In the genomic region with DNA sequence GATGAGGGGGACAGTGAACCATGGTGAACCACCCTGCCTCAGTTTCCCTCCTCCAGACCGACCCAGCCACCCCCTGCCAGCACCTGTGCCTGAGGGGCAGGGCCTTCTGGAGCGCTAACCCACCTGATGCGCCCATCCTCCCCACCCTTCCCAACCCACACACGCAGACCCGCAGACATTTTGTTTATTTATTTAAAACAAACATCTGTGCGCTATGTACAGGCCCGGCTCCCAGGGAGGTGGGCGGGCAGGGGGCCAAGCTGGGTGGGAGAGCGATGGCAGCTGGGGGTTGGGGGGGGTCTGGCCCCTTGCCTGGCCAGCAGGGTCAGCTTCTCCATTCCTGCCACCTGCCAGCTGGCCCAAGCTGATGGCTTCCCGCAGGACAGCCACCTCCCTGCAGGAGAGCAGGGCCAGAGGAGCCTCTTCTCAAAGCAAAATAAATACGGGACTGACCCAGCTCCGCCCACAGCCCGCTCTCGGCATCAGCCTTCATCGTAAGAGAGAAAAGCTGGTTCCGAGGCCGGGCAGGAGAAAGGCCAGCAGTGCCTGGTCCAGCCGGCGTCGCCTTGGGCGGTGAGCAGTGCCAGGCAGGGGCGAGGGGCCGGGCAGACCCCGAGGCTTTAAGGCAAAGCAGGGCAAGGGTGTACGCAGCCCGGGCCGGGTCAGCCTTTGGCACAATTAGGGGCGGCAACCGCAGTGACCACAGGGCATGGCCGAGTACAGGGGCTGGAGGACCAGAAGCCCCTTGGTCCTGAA, we compare ENCODE assay signal across 19 cellular contexts. TPM values are rescaled to one million over a fixed set of nuclear protein-coding genes. Genes with fewer than 3 reads are reported as not detected.
DNase-seq lines count a peak whose midpoint lies in the region; ATAC-seq and TF ChIP-seq lines count a peak whose summit lies in the region.
"Had no signal": no experiment of that assay in that cellular context is flagged by ENCODE, and none has a peak within 500 bp of the region (broad histone marks: within the 10 kb centered on the region; RNA-seq: fewer than 3 reads in every experiment).

No MANE protein-coding gene starts in this region.

- H3K9me3 ChIP-seq in HEK293 (ENCODE audit: control insufficient read depth, insufficient read depth, low read depth, low read length) (no peaks in the 10 kb centered on the region), body of pancreas (no peaks in the 10 kb centered on the region), mucosa of descending colon (peaks cover 5% of the 10 kb centered on the region)
- H3K9me3 ChIP-seq: ascending aorta, Peyer's patch, thoracic aorta had no signal

- no peak overlapping the region for H3K27ac ChIP-seq in HEK293 (ENCODE audit: extremely low read depth, low read depth, low read length)
- no peak overlapping the region for H3K27ac ChIP-seq in body of pancreas
- H3K27ac ChIP-seq: ascending aorta, Peyer's patch, skin epidermis, thoracic aorta had no signal

- TF ChIP-seq CTCF in HEK293 (tag by site-specific recombination; IDR thresholded peaks at IDR 0.05) (no peak), body of pancreas (IDR thresholded peaks at IDR 0.05) (no peak), mucosa of descending colon (IDR thresholded peaks at IDR 0.05) (no peak)

- H3K36me3 ChIP-seq in HEK293 (ENCODE audit: control insufficient read depth in 2 of 2, insufficient read depth in 1 of 2, low read length in 2 of 2) (peaks cover 0 to 13% of the 10 kb centered on the region in 2 experiments; a peak in 1 of 3 replicates), body of pancreas (replicated peaks in 1 of 2; ENCODE audit: insufficient read depth in 1 of 2, low read depth in 2 of 2) (peaks cover 0 to 3% of the 10 kb centered on the region in 2 donors), mucosa of descending colon (ENCODE audit: low read depth) (no peaks in the 10 kb centered on the region)

- CTCF ChIA-PET in HEK293 (lab: Yijun Ruan, JAX): interaction anchor here (0.5 to 2.1 kb wide), 4 partner anchors 21 to 215 kb away, joined by 3 to 10 read pairs (median 3); no protein-coding TSS in a partner anchor

- ATAC-seq in body of pancreas: peak; percentile 13
- peak; percentile 23 for ATAC-seq in mucosa of descending colon
- no peak for ATAC-seq in HG03196 (IDR thresholded peaks at IDR 0.05; ENCODE audit: unreplicated experiment)

- WGBS in body of pancreas, 2 donors: 75 to 84% methylated on average over 20 to 30 of the region's 30 CpGs

- H3K4me3 ChIP-seq in HEK293 (ENCODE audit: low read depth, low read length): no peak overlapping the region
- no peak overlapping the region for H3K4me3 ChIP-seq in body of pancreas
- no peak overlapping the region for H3K4me3 ChIP-seq in mucosa of descending colon
- H3K4me3 ChIP-seq: ascending aorta, Peyer's patch, skin epidermis, thoracic aorta had no signal

- intact Hi-C loops in body of pancreas (cut with DNase I): no loop called here
- intact Hi-C loops in mucosa of descending colon (cut with DNase I, micrococcal nuclease): no loop called here

- DNase-seq in COLO668 (lab: John Stamatoyannopoulos, UW; ENCODE audit: unreplicated experiment) (peak; percentile 66), body of pancreas (peak in 3 of 4 donors; percentile 36 to 52 (median 42)), mucosa of descending colon (no peak), NCI-H187 (lab: John Stamatoyannopoulos, UW) (no peak), MV-4-11 (lab: John Stamatoyannopoulos, UW) (no peak)
- DNase-seq: activated CD4-positive, alpha-beta T cell treated with anti-CD3 and anti-CD28 coated beads, Interleukin-2, amount 50 U/mL, for 48 hours; activated naive CD4-positive, alpha-beta T cell treated with anti-CD3 and anti-CD28 coated beads, Interleukin-2, amount 10 ng/mL, durations not matched to agents 7 days and 5 days; cortex of kidney; foreskin melanocyte; left colon; NCI-H1694 treated with DMSO at 0.1 percent for 48 hours; NCI-H774; Peyer's patch had no signal

- no peak for TF ChIP-seq POLR2A in body of pancreas (IDR thresholded peaks at IDR 0.05)

- POLR2A ChIA-PET in HEK293 (lab: Yijun Ruan, JAX): interaction anchor here (0.7 to 1.3 kb wide), 3 partner anchors 15 to 132 kb away, joined by 3 read pairs; no protein-coding TSS in a partner anchor

- H3K4me1 ChIP-seq in HEK293 (ENCODE audit: control insufficient read depth, insufficient read depth, low read length): peaks cover 3% of the 10 kb centered on the region; the same call in 1 of the 2 replicates
- H3K4me1 ChIP-seq in body of pancreas: no peaks in the 10 kb centered on the region
- H3K4me1 ChIP-seq in mucosa of descending colon (ENCODE audit: low read depth): no peaks in the 10 kb centered on the region
- H3K4me1 ChIP-seq: ascending aorta had no signal

- H3K27me3 ChIP-seq in body of pancreas: no peaks in the 10 kb centered on the region
- H3K27me3 ChIP-seq: ascending aorta, Peyer's patch had no signal

TF ChIP-seq in HEK293, 187 proteins besides CTCF, POLR2A, EP300 and RAD21 (continues in another document):
- no peak for TF ChIP-seq ZNF670 (tag by site-specific recombination; IDR thresholded peaks at IDR 0.05; ENCODE audit: low read depth)
- TF ChIP-seq OVOL3 (tag by site-specific recombination; IDR thresholded peaks at IDR 0.05): no peak
- TF ChIP-seq ZNF280C (tag by site-specific recombination; IDR thresholded peaks at IDR 0.05): no peak
- no peak for TF ChIP-seq ZNF391 (tag by site-specific recombination; IDR thresholded peaks at IDR 0.05; ENCODE audit: borderline replicate concordance, low read depth)
- TF ChIP-seq, protein P1, sequence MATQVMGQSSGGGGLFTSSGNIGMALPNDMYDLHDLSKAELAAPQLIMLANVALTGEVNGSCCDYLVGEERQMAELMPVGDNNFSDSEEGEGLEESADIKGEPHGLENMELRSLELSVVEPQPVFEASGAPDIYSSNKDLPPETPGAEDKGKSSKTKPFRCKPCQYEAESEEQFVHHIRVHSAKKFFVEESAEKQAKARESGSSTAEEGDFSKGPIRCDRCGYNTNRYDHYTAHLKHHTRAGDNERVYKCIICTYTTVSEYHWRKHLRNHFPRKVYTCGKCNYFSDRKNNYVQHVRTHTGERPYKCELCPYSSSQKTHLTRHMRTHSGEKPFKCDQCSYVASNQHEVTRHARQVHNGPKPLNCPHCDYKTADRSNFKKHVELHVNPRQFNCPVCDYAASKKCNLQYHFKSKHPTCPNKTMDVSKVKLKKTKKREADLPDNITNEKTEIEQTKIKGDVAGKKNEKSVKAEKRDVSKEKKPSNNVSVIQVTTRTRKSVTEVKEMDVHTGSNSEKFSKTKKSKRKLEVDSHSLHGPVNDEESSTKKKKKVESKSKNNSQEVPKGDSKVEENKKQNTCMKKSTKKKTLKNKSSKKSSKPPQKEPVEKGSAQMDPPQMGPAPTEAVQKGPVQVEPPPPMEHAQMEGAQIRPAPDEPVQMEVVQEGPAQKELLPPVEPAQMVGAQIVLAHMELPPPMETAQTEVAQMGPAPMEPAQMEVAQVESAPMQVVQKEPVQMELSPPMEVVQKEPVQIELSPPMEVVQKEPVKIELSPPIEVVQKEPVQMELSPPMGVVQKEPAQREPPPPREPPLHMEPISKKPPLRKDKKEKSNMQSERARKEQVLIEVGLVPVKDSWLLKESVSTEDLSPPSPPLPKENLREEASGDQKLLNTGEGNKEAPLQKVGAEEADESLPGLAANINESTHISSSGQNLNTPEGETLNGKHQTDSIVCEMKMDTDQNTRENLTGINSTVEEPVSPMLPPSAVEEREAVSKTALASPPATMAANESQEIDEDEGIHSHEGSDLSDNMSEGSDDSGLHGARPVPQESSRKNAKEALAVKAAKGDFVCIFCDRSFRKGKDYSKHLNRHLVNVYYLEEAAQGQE (tag by site-specific recombination; IDR thresholded peaks at IDR 0.05): no peak
- no peak for TF ChIP-seq ZFP41 (tag by site-specific recombination; IDR thresholded peaks at IDR 0.05; ENCODE audit: borderline replicate concordance)
- no peak for TF ChIP-seq ZNF701 (tag by site-specific recombination; IDR thresholded peaks at IDR 0.05)
- TF ChIP-seq ZNF140 (tag by site-specific recombination; IDR thresholded peaks at IDR 0.05): no peak
- TF ChIP-seq BCL11A (tag by site-specific recombination; IDR thresholded peaks at IDR 0.05; ENCODE audit: low read depth): 0 out of 2 replicates have a peak, but pooled peaks have one; percentile 16
- TF ChIP-seq KLF9 (tag by site-specific recombination; IDR thresholded peaks at IDR 0.05; ENCODE audit: low read depth): no peak
- no peak for TF ChIP-seq ZNF2 (tag by site-specific recombination; IDR thresholded peaks at IDR 0.05)
- no peak for TF ChIP-seq ZNF302 (tag by site-specific recombination; IDR thresholded peaks at IDR 0.05; ENCODE audit: low read depth)
- TF ChIP-seq ZFHX2 (tag by site-specific recombination; conservative IDR thresholded peaks at IDR 0.05): peak; percentile 45; the same call in 1 of the 2 replicates
- no peak for TF ChIP-seq ZNF585B (tag by site-specific recombination; IDR thresholded peaks at IDR 0.05)
- TF ChIP-seq GFI1B (tag by site-specific recombination; IDR thresholded peaks at IDR 0.05): no peak
- TF ChIP-seq ZSCAN16 (tag by site-specific recombination; IDR thresholded peaks at IDR 0.05): no peak

RNA-seq across cellular contexts. Expression of gene CLIC3, which starts 10.9 kb away (rescaled TPM):
- total RNA-seq in body of pancreas (1 to 10 TPM in 1 of 2 donors, not detected in 1; 2.0 TPM), mucosa of descending colon (1 to 10 TPM in 1 of 3 donors, under 1 TPM in 2; 0.82 to 1.9 (median 0.99) TPM)

RNA-seq across cellular contexts. Expression of gene PAXX, which starts 15.0 kb away (rescaled TPM):
- 10 to 100 TPM; 34.0 to 97.2 TPM for total RNA-seq in body of pancreas
- 10 to 100 TPM; 32.0 to 39.9 (median 34.1) TPM for total RNA-seq in mucosa of descending colon

RNA-seq across cellular contexts. Expression of gene ABCA2, which starts 20.8 kb away (rescaled TPM):
- total RNA-seq in body of pancreas (10 to 100 TPM; 28.7 to 29.6 TPM), mucosa of descending colon (10 to 100 TPM; 20.1 to 77.2 (median 48.0) TPM)

RNA-seq across cellular contexts. Expression of gene LCNL1, which starts 24.4 kb away (rescaled TPM):
- total RNA-seq in body of pancreas (not detected), mucosa of descending colon (under 1 TPM in 2 of 3 donors, not detected in 1; 0.17 to 0.76 TPM)
- total RNA-seq: ascending aorta, B cell, thoracic aorta had no signal

RNA-seq across cellular contexts. Expression of gene FUT7, which starts 24.6 kb away (rescaled TPM):
- total RNA-seq in body of pancreas (not detected), mucosa of descending colon (under 1 TPM in 2 of 3 donors, not detected in 1; 0.14 to 0.27 TPM)
- total RNA-seq: ascending aorta, left colon, Peyer's patch, thoracic aorta had no signal

Comparison
In these comparisons a context has a peak if more than half of its experiments do, and no peak if none do; other contexts are left out.
1. DNase-seq: peak in COLO668 (single experiment) and body of pancreas (3 of 4); none in mucosa of descending colon (0 of 3), NCI-H187 (0 of 2) and MV-4-11 (single experiment).